Comparison of ENCODE assay signal across 23 cellular contexts in the genomic region with DNA sequence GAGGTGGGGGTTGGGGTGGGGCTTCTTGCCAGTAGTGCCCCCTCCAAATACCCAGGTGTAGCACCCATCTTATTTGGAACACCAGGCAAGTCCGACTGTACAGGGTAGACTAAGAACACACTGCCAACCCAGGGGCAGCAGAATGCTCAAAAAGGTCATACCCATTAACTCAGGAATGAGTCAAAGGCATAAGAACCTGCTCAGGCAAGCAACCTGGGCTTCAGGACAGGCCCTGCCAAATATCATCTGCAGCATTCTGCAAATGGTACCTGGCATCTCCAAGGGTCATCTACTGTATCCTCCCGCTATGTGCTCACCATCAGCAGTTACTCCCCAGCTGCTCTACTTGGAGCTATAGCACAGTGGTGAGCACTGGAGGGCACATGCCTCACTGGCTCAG. TPM values are rescaled to one million over a fixed set of nuclear protein-coding genes. Genes with fewer than 3 reads are reported as not detected.
DNase-seq lines count a peak whose midpoint lies in the region; ATAC-seq, FAIRE-seq and TF ChIP-seq lines count a peak whose summit lies in the region.
"Had no signal": no experiment of that assay in that cellular context is flagged by ENCODE, and none has a peak within 500 bp of the region (broad histone marks: within the 10 kb centered on the region; RNA-seq: fewer than 3 reads in every experiment).

No MANE protein-coding gene starts in this region.

- TF ChIP-seq CTCF in RWPE2 (IDR thresholded peaks at IDR 0.05; ENCODE audit: poor library complexity, severe bottlenecking) (no peak), bronchial epithelial cell (IDR thresholded peaks at IDR 0.05; ENCODE audit: insufficient read depth, low read length, severe bottlenecking) (no peak), foreskin keratinocyte (conservative IDR thresholded peaks at IDR 0.05) (no peak)

- ATAC-seq in RWPE2 (ENCODE audit: low read depth), result 0 out of 3 replicates have a peak, but pooled peaks have one; percentile 45
- peak; percentile 71 for ATAC-seq in foreskin keratinocyte
- ATAC-seq in GM18867 (IDR thresholded peaks at IDR 0.05; ENCODE audit: unreplicated experiment), result no peak
- ATAC-seq: K562 had no signal

- no peak for FAIRE-seq in bronchial epithelial cell (lab: Jason Lieb, UNC)
- FAIRE-seq: A204.1, G401.6, GM12891, GM18507, H54 had no signal

- H3K27ac ChIP-seq in RWPE2 (ENCODE audit: poor library complexity, severe bottlenecking) (no peak overlapping the region), foreskin keratinocyte (no peak overlapping the region)
- H3K27ac ChIP-seq: GM23248, HL-60 had no signal

- H3K4me1 ChIP-seq in RWPE2 (ENCODE audit: insufficient read depth, poor library complexity, severe bottlenecking) (no peaks in the 10 kb centered on the region), foreskin keratinocyte (no peaks in the 10 kb centered on the region)
- H3K4me1 ChIP-seq: BE2C had no signal

- H3K36me3 ChIP-seq in RWPE2 (ENCODE audit: low read depth) (peaks cover 76% of the 10 kb centered on the region), bronchial epithelial cell (ENCODE audit: control insufficient read depth, insufficient read depth, low read length) (peaks cover 13% of the 10 kb centered on the region)

- DNase-seq in RWPE2 (ENCODE audit: low spot score), result no peak
- DNase-seq in bronchial epithelial cell (ENCODE audit: low read depth), result peak; percentile 74
- peak; percentile 36 to 60 for DNase-seq in foreskin keratinocyte
- DNase-seq in iPS-NIHi11 (ENCODE audit: low spot score), result no peak
- DNase-seq in medulla oblongata (ENCODE audit: extremely low spot score), result no peak
- DNase-seq: ACHN; BE2C; C1 segment of cervical spinal cord; CD4-positive, CD25-positive, alpha-beta regulatory T cell; CD8-positive, alpha-beta memory T cell; COR-L47; GM23248; HCEC 1CT; IMR-90 had no signal

- no peaks in the 10 kb centered on the region for H3K9me3 ChIP-seq in RWPE2 (ENCODE audit: severe bottlenecking)
- H3K9me3 ChIP-seq: BE2C had no signal

- no peak overlapping the region for H3K4me3 ChIP-seq in RWPE2 (ENCODE audit: severe bottlenecking)
- no peak overlapping the region for H3K4me3 ChIP-seq in bronchial epithelial cell (ENCODE audit: low read depth, low read length)
- H3K4me3 ChIP-seq: GM23248, K562 had no signal

- H3K27me3 ChIP-seq in RWPE2 (ENCODE audit: insufficient read depth, poor library complexity, severe bottlenecking), result no peaks in the 10 kb centered on the region
- H3K27me3 ChIP-seq in bronchial epithelial cell (ENCODE audit: control insufficient read depth, insufficient read depth, low read length), result no peaks in the 10 kb centered on the region
- H3K27me3 ChIP-seq in foreskin keratinocyte, result no peaks in the 10 kb centered on the region
- H3K27me3 ChIP-seq: BE2C had no signal

RNA-seq across cellular contexts. Expression of gene PEA15, which starts 19.4 kb away (rescaled TPM):
- total RNA-seq in bronchial epithelial cell (38.3 and 44.5 TPM in 2 replicates), foreskin keratinocyte (167 and 176 TPM in 2 replicates)
- polyA plus RNA-seq in foreskin keratinocyte, result 165 and 172 TPM in 2 replicates

RNA-seq across cellular contexts. Expression of gene CASQ1, which starts 34.2 kb away (rescaled TPM):
- not detected in 2 replicates for total RNA-seq in bronchial epithelial cell
- total RNA-seq in foreskin keratinocyte, result not detected in 2 replicates
- not detected in 2 replicates for polyA plus RNA-seq in foreskin keratinocyte
- total RNA-seq: CD4-positive, CD25-positive, alpha-beta regulatory T cell; CD8-positive, alpha-beta memory T cell; HT1080; K562 had no signal
- polyA plus RNA-seq: CD4-positive, CD25-positive, alpha-beta regulatory T cell; CD8-positive, alpha-beta memory T cell; GM23248; K562 had no signal

RNA-seq across cellular contexts. Expression of gene DCAF8, which starts 37.7 kb away (rescaled TPM):
- total RNA-seq in bronchial epithelial cell (57.4 and 76.0 TPM in 2 replicates), foreskin keratinocyte (53.6 and 53.7 TPM in 2 replicates)
- 23.9 and 26.5 TPM in 2 replicates for polyA plus RNA-seq in foreskin keratinocyte

Comparison
In these comparisons a context has a peak if more than half of its experiments do, and no peak if none do; other contexts are left out.
1. DNase-seq: peak in bronchial epithelial cell (single experiment) and foreskin keratinocyte (2 of 2); none in RWPE2 (single experiment), iPS-NIHi11 (single experiment) and medulla oblongata (single experiment).